In the genomic region with DNA sequence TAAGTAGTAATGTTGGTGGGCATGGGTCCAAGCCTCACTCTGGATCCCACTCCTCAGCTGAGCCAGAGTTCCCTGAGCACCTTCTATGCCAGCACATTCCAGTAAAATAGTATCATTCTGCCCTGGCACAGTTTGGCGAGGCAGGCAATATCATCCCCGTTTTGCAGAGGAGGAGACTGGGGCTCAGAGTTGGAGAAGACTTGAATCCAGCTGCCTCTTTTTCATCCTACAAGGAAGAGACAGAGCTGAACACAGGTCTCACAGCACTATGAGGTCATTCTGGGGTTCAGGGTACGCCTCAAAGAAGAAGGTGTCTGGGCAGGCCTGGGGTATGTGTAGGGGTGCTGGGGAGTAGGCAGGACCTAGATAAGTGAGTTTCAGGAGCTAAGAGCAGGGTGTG, we compare ENCODE assay signal across 25 cellular contexts.
"Had no signal": no experiment of that assay in that cellular context is flagged by ENCODE, and none has a peak within 500 bp of the region (broad histone marks: within the 10 kb centered on the region; RNA-seq: fewer than 3 reads in every experiment).

No MANE protein-coding gene starts in this region.

- H3K27ac ChIP-seq: esophagus squamous epithelium, gastrocnemius medialis, neutrophil, pancreas, psoas muscle, right atrium auricular region, spleen, thoracic aorta, upper lobe of left lung had no signal

- DNase-seq: activated B cell treated with CpG ODN at 0.5 μM for 24 hours; activated CD4-positive, alpha-beta memory T cell treated with anti-CD3 and anti-CD28 coated beads for 36 hours; activated CD4-positive, alpha-beta T cell treated with anti-CD3 and anti-CD28 coated beads for 4 hours; activated effector memory CD4-positive, alpha-beta T cell treated with Interleukin-2 at 50 U/mL for 16 hours; activated naive CD4-positive, alpha-beta T cell treated with anti-CD3 and anti-CD28 coated beads, Interleukin-2, amount 50 U/mL, for 16 hours; activated naive CD8-positive, alpha-beta T cell treated with anti-CD3 and anti-CD28 coated beads, Interleukin-2, amount 50 U/mL, for 24 hours; activated T-cell treated with anti-CD3 and anti-CD28 coated beads, Interleukin-2, amount 50 U/mL, for 48 hours; caudate nucleus; dermis blood vessel endothelial cell; effector CD8-positive, alpha-beta T cell; esophagus squamous epithelium; gastrocnemius medialis; hypothalamus; naive thymus-derived CD8-positive, alpha-beta T cell; pancreas; psoas muscle; spleen; stimulated activated CD4-positive, alpha-beta T cell treated with anti-CD3 and anti-CD28 coated beads, Interleukin-4, amount 100 ng/mL, for 24 hours; stimulated activated naive CD4-positive, alpha-beta T cell treated with Interleukin-2 at 50 U/mL for 16 hours; T1000; upper lobe of left lung had no signal

- H3K4me1 Mint-ChIP-seq: activated B cell treated with CpG ODN at 0.5 μM for 24 hours; activated naive CD8-positive, alpha-beta T cell treated with anti-CD3 and anti-CD28 coated beads, Interleukin-2, amount 50 U/mL, for 24 hours; naive thymus-derived CD8-positive, alpha-beta T cell had no signal

- H3K4me3 ChIP-seq: esophagus squamous epithelium, gastrocnemius medialis, pancreas, psoas muscle, right atrium auricular region, spleen, thoracic aorta, upper lobe of left lung had no signal

- H3K27me3 Mint-ChIP-seq: activated B cell treated with CpG ODN at 0.5 μM for 24 hours; activated CD4-positive, alpha-beta memory T cell treated with anti-CD3 and anti-CD28 coated beads for 36 hours; activated naive CD8-positive, alpha-beta T cell treated with anti-CD3 and anti-CD28 coated beads, Interleukin-2, amount 50 U/mL, for 24 hours; naive thymus-derived CD8-positive, alpha-beta T cell had no signal

- H3K27ac Mint-ChIP-seq: activated B cell treated with CpG ODN at 0.5 μM for 24 hours; activated CD4-positive, alpha-beta memory T cell treated with anti-CD3 and anti-CD28 coated beads for 36 hours; activated naive CD8-positive, alpha-beta T cell treated with anti-CD3 and anti-CD28 coated beads, Interleukin-2, amount 50 U/mL, for 24 hours; naive thymus-derived CD8-positive, alpha-beta T cell; T-helper 1 cell treated with Interleukin-12 subunit alpha and Interleukin-12 subunit beta and Interleukin-4 antibody, amounts not matched to agents 30 μg/mL and 1 μg/mL, for 36 hours had no signal

- H3K9me3 Mint-ChIP-seq: activated B cell treated with CpG ODN at 0.5 μM for 24 hours; activated CD4-positive, alpha-beta memory T cell treated with anti-CD3 and anti-CD28 coated beads for 36 hours; activated naive CD8-positive, alpha-beta T cell treated with anti-CD3 and anti-CD28 coated beads, Interleukin-2, amount 50 U/mL, for 24 hours; naive thymus-derived CD8-positive, alpha-beta T cell; T-helper 1 cell treated with Interleukin-12 subunit alpha and Interleukin-12 subunit beta and Interleukin-4 antibody, amounts not matched to agents 30 μg/mL and 1 μg/mL, for 36 hours had no signal

- H3K9me3 ChIP-seq: esophagus squamous epithelium, gastrocnemius medialis, neutrophil, pancreas, thoracic aorta, upper lobe of left lung had no signal

- H3K36me3 ChIP-seq: esophagus squamous epithelium, gastrocnemius medialis, neutrophil, pancreas, right atrium auricular region, spleen, thoracic aorta, upper lobe of left lung had no signal

- H3K4me3 Mint-ChIP-seq: activated B cell treated with CpG ODN at 0.5 μM for 24 hours; activated CD4-positive, alpha-beta memory T cell treated with anti-CD3 and anti-CD28 coated beads for 36 hours; activated naive CD8-positive, alpha-beta T cell treated with anti-CD3 and anti-CD28 coated beads, Interleukin-2, amount 50 U/mL, for 24 hours; naive thymus-derived CD8-positive, alpha-beta T cell; T-helper 1 cell treated with Interleukin-12 subunit alpha and Interleukin-12 subunit beta and Interleukin-4 antibody, amounts not matched to agents 30 μg/mL and 1 μg/mL, for 36 hours had no signal

- H3K27me3 ChIP-seq: esophagus squamous epithelium, gastrocnemius medialis, neutrophil, pancreas, right atrium auricular region, spleen, upper lobe of left lung had no signal

- H3K4me1 ChIP-seq: gastrocnemius medialis, pancreas, psoas muscle, right atrium auricular region, spleen, upper lobe of left lung had no signal
